8 cellular contexts compared by ENCODE assay signal in the genomic region with DNA sequence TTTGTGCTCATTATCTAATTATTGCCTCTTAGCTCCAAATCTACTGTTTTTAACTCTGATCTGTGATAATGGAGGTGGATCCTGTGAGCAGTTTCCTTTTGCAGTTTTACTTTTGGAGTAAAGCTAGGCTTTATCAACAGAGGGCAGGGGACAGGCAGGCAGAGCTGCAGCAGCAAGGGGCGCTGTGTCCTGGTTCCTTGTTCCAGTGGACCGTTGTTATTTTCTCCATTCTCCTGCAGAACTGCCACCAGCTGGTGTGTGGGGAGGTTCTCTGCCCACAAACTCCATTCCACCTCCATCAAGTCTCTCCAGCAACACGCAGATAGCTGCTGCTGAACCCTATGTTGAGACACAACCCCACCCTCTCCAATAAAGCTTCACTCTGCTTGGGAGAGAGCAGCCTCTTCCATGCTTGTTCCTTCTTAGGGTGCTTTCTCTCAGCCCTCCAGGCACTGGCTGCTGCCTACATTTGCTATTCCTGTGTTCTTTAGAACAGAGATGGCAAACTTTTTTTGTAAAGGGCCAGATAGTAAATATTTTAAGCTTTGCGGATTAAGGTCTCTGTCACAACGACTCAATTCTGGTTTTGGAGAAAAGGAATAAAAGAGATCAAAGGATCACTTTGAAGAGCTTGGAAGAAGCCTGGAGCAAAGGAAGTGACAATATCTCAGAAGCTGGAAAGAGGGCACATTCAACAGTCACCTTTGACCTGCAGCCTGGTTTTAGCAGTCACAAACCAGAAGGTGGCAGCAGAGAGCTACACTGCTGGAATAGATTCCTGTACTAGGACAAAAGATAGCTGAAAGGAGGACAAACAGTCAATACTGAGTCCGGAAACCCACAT.
DNase-seq lines count a peak whose midpoint lies in the region; ATAC-seq, FAIRE-seq and TF ChIP-seq lines count a peak whose summit lies in the region.

No MANE protein-coding gene starts in this region.

- no peak overlapping the region for H3K27ac ChIP-seq in left lung

- H3K27me3 ChIP-seq in left lung, result no peaks in the 10 kb centered on the region

- TF ChIP-seq CTCF in left lung (IDR thresholded peaks at IDR 0.05), result peak; percentile 75 to 82

- ATAC-seq in HG02885 (IDR thresholded peaks at IDR 0.05; ENCODE audit: poor library complexity, unreplicated experiment), result peak; percentile 96
- peak; percentile 14 for ATAC-seq in central memory CD8-positive, alpha-beta T cell (replicated peaks; ENCODE audit: extremely low read depth, poor library complexity, severe bottlenecking)
- peak; percentile 92 for ATAC-seq in left lung

- H3K36me3 ChIP-seq in left lung, result no peaks in the 10 kb centered on the region

- no peaks in the 10 kb centered on the region for H3K4me1 Mint-ChIP-seq in central memory CD8-positive, alpha-beta T cell

- no peak overlapping the region for H3K27ac Mint-ChIP-seq in central memory CD8-positive, alpha-beta T cell (ENCODE audit: low read depth)

- H3K9me3 Mint-ChIP-seq in central memory CD8-positive, alpha-beta T cell, result no peaks in the 10 kb centered on the region

- no peak overlapping the region for H3K4me3 ChIP-seq in left lung

- DNase-seq in Ammon's horn (ENCODE audit: low spot score), result peak; percentile 85
- peak; percentile 5 for DNase-seq in GM18507 (ENCODE audit: extremely low spot score, insufficient read length, low read depth)
- peak; percentile 85 for DNase-seq in NCI-H128 (lab: John Stamatoyannopoulos, UW; ENCODE audit: unreplicated experiment)
- DNase-seq in SW480 (ENCODE audit: low spot score), result peak; percentile 52
- no peak for DNase-seq in central memory CD8-positive, alpha-beta T cell (ENCODE audit: low spot score in 2 of 2)
- peak; percentile 26 to 34 for DNase-seq in left lung
- peak; percentile 2 to 28 for DNase-seq in stimulated activated CD4-positive, alpha-beta T cell treated with anti-CD3 and anti-CD28 coated beads, Interleukin-4, amount 100 ng/mL, for 4 hours

- no peaks in the 10 kb centered on the region for H3K9me3 ChIP-seq in left lung

- H3K36me3 Mint-ChIP-seq in central memory CD8-positive, alpha-beta T cell (ENCODE audit: insufficient read depth), result no peaks in the 10 kb centered on the region

- no peaks in the 10 kb centered on the region for H3K4me1 ChIP-seq in left lung

- H3K27me3 Mint-ChIP-seq in central memory CD8-positive, alpha-beta T cell, result no peaks in the 10 kb centered on the region

- intact Hi-C loops in left lung (cut with DNase I), result no loop called here

- no peak overlapping the region for H3K4me3 Mint-ChIP-seq in central memory CD8-positive, alpha-beta T cell

- peak; percentile 81 for FAIRE-seq in GM18507 (lab: Jason Lieb, UNC)

Comparison
In these comparisons a context has a peak if more than half of its experiments do, and no peak if none do; other contexts are left out.
1. DNase-seq: peak in Ammon's horn (single experiment), GM18507 (single experiment), NCI-H128 (single experiment), SW480 (single experiment), left lung (2 of 2) and stimulated activated CD4-positive, alpha-beta T cell treated with anti-CD3 and anti-CD28 coated beads, Interleukin-4, amount 100 ng/mL, for 4 hours (2 of 2); none in central memory CD8-positive, alpha-beta T cell (0 of 2).
2. ATAC-seq: peak in every context shown above with its lines; median percentile 96 in HG02885; 92 in left lung; 14 in central memory CD8-positive, alpha-beta T cell.